Comparison of ENCODE assay signal across 8 cellular contexts in genomic region chr12:219891-220352, GRCh38. TPM values are rescaled to one million over a fixed set of nuclear protein-coding genes. Genes with fewer than 3 reads are reported as not detected.
DNase-seq lines count a peak whose midpoint lies in the region; ATAC-seq and TF ChIP-seq lines count a peak whose summit lies in the region.

No MANE protein-coding gene starts in this region.

- no peaks in the 10 kb centered on the region for H3K9me3 ChIP-seq in OCI-LY7 (ENCODE audit: low read length)
- no peaks in the 10 kb centered on the region for H3K9me3 ChIP-seq in heart left ventricle

- ATAC-seq in heart left ventricle, result peak; percentile 51 to 78 (median 68)
- ATAC-seq in GM21737 (IDR thresholded peaks at IDR 0.05; ENCODE audit: unreplicated experiment), result no peak

- peaks cover 0 to 6% (median 0%) of the 10 kb centered on the region in 9 donors for H3K27me3 ChIP-seq in heart left ventricle

- no peak overlapping the region for H3K4me2 ChIP-seq in OCI-LY7 (ENCODE audit: low read length)

- no peaks in the 10 kb centered on the region for H3K9me2 ChIP-seq in OCI-LY7 (ENCODE audit: insufficient read depth, low read length)

- intact Hi-C loops in OCI-LY7 (cut with micrococcal nuclease; ENCODE audit: unreplicated experiment), result no loop called here
- intact Hi-C loops in heart left ventricle (cut with DNase I), result loop anchor here in 1 of 10 donors (5.0 kb wide), 1 partner anchor 102 kb away; no protein-coding TSS in a partner anchor
- intact Hi-C loops in posterior cingulate gyrus (cut with DNase I), result no loop called here

- H3K4me1 ChIP-seq in OCI-LY7 (ENCODE audit: insufficient read depth, low read length, poor library complexity, severe bottlenecking) (no peaks in the 10 kb centered on the region), heart left ventricle (peaks cover 0 to 6% (median 0%) of the 10 kb centered on the region in 12 donors)

- no peak for TF ChIP-seq POLR2A in heart left ventricle (IDR thresholded peaks at IDR 0.05)

- H3K27ac ChIP-seq in OCI-LY7 (ENCODE audit: low read depth, low read length, poor library complexity, severe bottlenecking) (no peak overlapping the region), heart left ventricle (no peak overlapping the region)

- no peak overlapping the region for H2AFZ ChIP-seq in OCI-LY7 (ENCODE audit: low read length)

- BruUV-seq in OCI-LY7 (replicated peaks; lab: Mats Ljungman, UMichigan), result no TSS peak

- TF ChIP-seq CTCF in OCI-LY7 (conservative IDR thresholded peaks at IDR 0.05; ENCODE audit: low read length) (peak; percentile 86), heart left ventricle (IDR thresholded peaks at IDR 0.05) (peak; percentile 18 to 73 (median 52))

- POLR2A ChIA-PET in OCI-LY7 (lab: Charles Lee), result interaction anchor here (0.6 kb wide), 1 partner anchor 571 kb away, joined by 3 read pairs; no protein-coding TSS in a partner anchor

- CTCF ChIA-PET in OCI-LY7 (lab: Charles Lee; ENCODE audit: unreplicated experiment), result interaction anchor here (1.1 kb wide), 1 partner anchor 14 kb away, joined by 3 read pairs; no protein-coding TSS in a partner anchor

- H3K36me3 ChIP-seq in OCI-LY7 (ENCODE audit: insufficient read depth, low read length) (no peaks in the 10 kb centered on the region), heart left ventricle (no peaks in the 10 kb centered on the region)

- H4K20me1 ChIP-seq in OCI-LY7 (ENCODE audit: insufficient read depth, low read length), result no peaks in the 10 kb centered on the region

- H3K4me3 ChIP-seq in OCI-LY7 (ENCODE audit: low read depth, low read length, poor library complexity, severe bottlenecking) (no peak overlapping the region), heart left ventricle (no peak overlapping the region)

- H3K79me2 ChIP-seq in OCI-LY7 (ENCODE audit: insufficient read depth, low read depth, low read length), result no peaks in the 10 kb centered on the region

- peak; percentile 14 to 56 for DNase-seq in activated CD4-positive, alpha-beta T cell treated with anti-CD3 and anti-CD28 coated beads for 24 hours (ENCODE audit: low read depth in 2 of 2)
- no peak for DNase-seq in activated CD4-positive, alpha-beta T cell treated with anti-CD3 and anti-CD28 coated beads for 1 hour
- DNase-seq in HUDEP-2 (lab: John Stamatoyannopoulos, UW; ENCODE audit: unreplicated experiment in 76 of 76) (peak in 74 of 76 experiments; percentile 20 to 93 (median 82)), OCI-LY7 (ENCODE audit: low spot score) (peak; percentile 81), heart left ventricle (peak; percentile 40 to 80 (median 59)), posterior cingulate gyrus (peak; percentile 51 to 97 (median 78))
- peak; percentile 5 for DNase-seq in activated T-helper 9 cell treated with anti-CD3 and anti-CD28 coated beads, Interleukin-2, amount 50 U/mL, for 16 hours (ENCODE audit: low read depth)

- WGBS in heart left ventricle, 4 donors, result 35 to 64% (median 47%) methylated on average over 11 to 17 of the region's 17 CpGs

RNA-seq across cellular contexts. Expression of gene SLC6A12, which starts 6.0 kb away (rescaled TPM):
- not detected in 2 replicates for total RNA-seq in OCI-LY7 (2014; rRNA removed; shearing (Covaris generic))
- total RNA-seq in OCI-LY7 (2022), result not detected in 2 replicates
- total RNA-seq in heart left ventricle, result 1 to 10 TPM in 4 of 9 donors, under 1 TPM in 4, not detected in 1; 0.63 to 3.8 (median 0.99) TPM
- under 1 TPM; 0.11 to 0.80 TPM for polyA plus RNA-seq in heart left ventricle

RNA-seq across cellular contexts. Expression of gene SLC6A13, which starts 42.7 kb away (rescaled TPM):
- total RNA-seq in OCI-LY7 (2014; rRNA removed; shearing (Covaris generic)), result 0.09 TPM in 1 of 2 replicates, not detected in the other
- total RNA-seq in OCI-LY7 (2022) (not detected in 2 replicates), heart left ventricle (1 to 10 TPM in 8 of 9 donors, under 1 TPM in 1; 0.87 to 4.6 (median 2.6) TPM)
- polyA plus RNA-seq in heart left ventricle, result 1 to 10 TPM in 1 of 2 donors, under 1 TPM in 1; 0.79 to 4.3 TPM
